In genomic region chr10:89129850-89130396, GRCh38 we compare ENCODE assay signal across 12 cellular contexts.
DNase-seq lines count a peak whose midpoint lies in the region; ATAC-seq and TF ChIP-seq lines count a peak whose summit lies in the region.
"Had no signal": no experiment of that assay in that cellular context is flagged by ENCODE, and none has a peak within 500 bp of the region (broad histone marks: within the 10 kb centered on the region; RNA-seq: fewer than 3 reads in every experiment).

No MANE protein-coding gene starts in this region.

- DNase-seq in ELR (ENCODE audit: low read depth), result peak; percentile 82
- DNase-seq in PC-3, result peak; percentile 79
- peak; percentile 50 for DNase-seq in epidermal melanocyte (ENCODE audit: insufficient read length, low spot score)
- DNase-seq in osteocyte (ENCODE audit: extremely low spot score, unreplicated experiment), result no peak
- DNase-seq in activated CD4-positive, alpha-beta T cell treated with anti-CD3 and anti-CD28 coated beads, Interleukin-2, amount 50 U/mL, for 4 hours, result no peak
- DNase-seq in stimulated activated naive CD4-positive, alpha-beta T cell treated with Interleukin-2 at 50 U/mL for 16 hours (lab: John Stamatoyannopoulos, UW), result no peak
- DNase-seq: NCI-H524 treated with DMSO at 0.1 percent for 48 hours, uterus had no signal

- ATAC-seq in PC-3, result peak; percentile 43; the same call in 1 of the 2 replicates
- no peak for ATAC-seq in GM21528 (IDR thresholded peaks at IDR 0.05; ENCODE audit: low FRiP score, unreplicated experiment)
- ATAC-seq in GM19328 (IDR thresholded peaks at IDR 0.05; ENCODE audit: unreplicated experiment), result no peak

- no peaks in the 10 kb centered on the region for H3K9me3 Mint-ChIP-seq in osteocyte (ENCODE audit: unreplicated experiment)

- H3K27ac Mint-ChIP-seq in osteocyte (ENCODE audit: unreplicated experiment), result peak overlapping the region; percentile 83
- H3K27ac Mint-ChIP-seq: IgD-negative memory B cell had no signal

- no peak overlapping the region for H3K27ac ChIP-seq in PC-3 (ENCODE audit: low read length)
- H3K27ac ChIP-seq: coronary artery, uterus had no signal

- intact Hi-C loops in PC-3 (cut with micrococcal nuclease), result no loop called here

- no peaks in the 10 kb centered on the region for H3K9me2 ChIP-seq in PC-3 (replicated peaks; ENCODE audit: low read length)

- POLR2A ChIA-PET in PC-3 (lab: Charles Lee; ENCODE audit: unreplicated experiment), result no interaction called here

- no peaks in the 10 kb centered on the region for H3F3A ChIP-seq in PC-3 (ENCODE audit: low read length, unreplicated experiment)

- H3K4me3 Mint-ChIP-seq in osteocyte (ENCODE audit: unreplicated experiment), result peak overlapping the region; percentile 35
- H3K4me3 Mint-ChIP-seq: IgD-negative memory B cell had no signal

- no peaks in the 10 kb centered on the region for H3K36me3 ChIP-seq in PC-3 (ENCODE audit: low read depth, low read length)
- H3K36me3 ChIP-seq: uterus had no signal

- CTCF ChIA-PET in PC-3 (lab: Charles Lee), result interaction anchor here (0.6 kb wide), 1 partner anchor 22 kb away, joined by 5 read pairs; no protein-coding TSS in a partner anchor

- H3K79me2 ChIP-seq in PC-3 (ENCODE audit: low read length), result no peaks in the 10 kb centered on the region

- H2AFZ ChIP-seq in PC-3 (ENCODE audit: low read length), result no peak overlapping the region

- no TSS peak for BruUV-seq in PC-3 (replicated peaks; lab: Mats Ljungman, UMichigan)

- peaks cover 18% of the 10 kb centered on the region for H3K4me1 Mint-ChIP-seq in osteocyte (ENCODE audit: unreplicated experiment)
- H3K4me1 Mint-ChIP-seq: IgD-negative memory B cell had no signal

- H3K9ac ChIP-seq in PC-3 (ENCODE audit: low read length), result no peak overlapping the region

- H3K36me3 Mint-ChIP-seq in osteocyte (ENCODE audit: unreplicated experiment), result peaks cover 3% of the 10 kb centered on the region

- TF ChIP-seq CTCF in PC-3 (conservative IDR thresholded peaks at IDR 0.05; ENCODE audit: low read depth, low read length) (no peak), osteocyte (IDR thresholded peaks at IDR 0.05) (no peak)

- peak overlapping the region; percentile 39; the same call in 1 of the 2 replicates for H3K4me2 ChIP-seq in PC-3 (ENCODE audit: low read length)

- peaks cover 31% of the 10 kb centered on the region for H3K27me3 Mint-ChIP-seq in osteocyte (ENCODE audit: unreplicated experiment)

- H3K4me1 ChIP-seq in PC-3 (ENCODE audit: insufficient read depth, low read length), result peaks cover 27% of the 10 kb centered on the region
- H3K4me1 ChIP-seq: uterus had no signal

- H3K27me3 ChIP-seq in PC-3 (ENCODE audit: low read length), result no peaks in the 10 kb centered on the region
- H3K27me3 ChIP-seq: uterus had no signal

- H3K4me3 ChIP-seq in PC-3 (ENCODE audit: low read length), result no peak overlapping the region
- H3K4me3 ChIP-seq: coronary artery, uterus had no signal

- H4K20me1 ChIP-seq in PC-3 (ENCODE audit: low read length), result no peaks in the 10 kb centered on the region

- no peaks in the 10 kb centered on the region for H3K9me3 ChIP-seq in PC-3 (ENCODE audit: low read length)
- H3K9me3 ChIP-seq: uterus had no signal

Comparison
In these comparisons a context has a peak if more than half of its experiments do, and no peak if none do; other contexts are left out.
1. DNase-seq: peak in ELR (single experiment), PC-3 (single experiment) and epidermal melanocyte (single experiment); none in osteocyte (single experiment), activated CD4-positive, alpha-beta T cell treated with anti-CD3 and anti-CD28 coated beads, Interleukin-2, amount 50 U/mL, for 4 hours (0 of 2) and stimulated activated naive CD4-positive, alpha-beta T cell treated with Interleukin-2 at 50 U/mL for 16 hours (single experiment).